Comparison of ENCODE assay signal across 8 cellular contexts in genomic region chr1:90851711-90852050, GRCh38.
DNase-seq lines count a peak whose midpoint lies in the region; ATAC-seq and TF ChIP-seq lines count a peak whose summit lies in the region.

No MANE protein-coding gene starts in this region.

- H3F3A ChIP-seq in SU-DHL-6 (ENCODE audit: insufficient read depth): no peaks in the 10 kb centered on the region
- H3F3A ChIP-seq in smooth muscle cell (ENCODE audit: low read depth): no peaks in the 10 kb centered on the region

- H3K9me2 ChIP-seq in SU-DHL-6 (replicated peaks; ENCODE audit: insufficient read depth, low read length): no peaks in the 10 kb centered on the region

- TF ChIP-seq CTCF in SU-DHL-6 (IDR thresholded peaks at IDR 0.05; ENCODE audit: insufficient read depth, low read length, poor library complexity, severe bottlenecking) (no peak), glutamatergic neuron (IDR thresholded peaks at IDR 0.05; ENCODE audit: partially characterized antibody, unreplicated experiment) (peak; percentile 39), smooth muscle cell (IDR thresholded peaks at IDR 0.05; ENCODE audit: borderline replicate concordance, insufficient read depth, poor library complexity, severe bottlenecking) (no peak)

- ATAC-seq in GM19397 (IDR thresholded peaks at IDR 0.05; ENCODE audit: unreplicated experiment) (no peak), GM19023 (IDR thresholded peaks at IDR 0.05; ENCODE audit: unreplicated experiment) (no peak)

- peak overlapping the region; percentile 49 for H3K27ac Mint-ChIP-seq in glutamatergic neuron (ENCODE audit: unreplicated experiment)

- WGBS in smooth muscle cell (ENCODE audit: low lambda C conversion rate): 4% methylated on average over 16 of the region's 21 CpGs

- peaks cover 7% of the 10 kb centered on the region for H3K27me3 Mint-ChIP-seq in glutamatergic neuron (ENCODE audit: unreplicated experiment)

- H3K36me3 ChIP-seq in SU-DHL-6 (ENCODE audit: low read length) (no peaks in the 10 kb centered on the region), smooth muscle cell (ENCODE audit: low read depth) (no peaks in the 10 kb centered on the region)

- H3K27me3 ChIP-seq in SU-DHL-6 (ENCODE audit: low read length): no peaks in the 10 kb centered on the region
- peaks cover 8% of the 10 kb centered on the region for H3K27me3 ChIP-seq in smooth muscle cell (ENCODE audit: low read depth)

- H3K9me3 ChIP-seq in SU-DHL-6 (ENCODE audit: insufficient read depth, low read length) (no peaks in the 10 kb centered on the region), smooth muscle cell (replicated peaks; ENCODE audit: low read depth) (no peaks in the 10 kb centered on the region)

- no peaks in the 10 kb centered on the region for H3K79me2 ChIP-seq in SU-DHL-6 (ENCODE audit: insufficient read depth, low read length)
- H3K79me2 ChIP-seq in smooth muscle cell (ENCODE audit: low read depth): no peaks in the 10 kb centered on the region

- peak; percentile 62 for DNase-seq in NCI-H146 treated with DMSO at 0.1 percent for 48 hours (lab: John Stamatoyannopoulos, UW; ENCODE audit: unreplicated experiment)
- no peak for DNase-seq in NCI-H146 (lab: John Stamatoyannopoulos, UW)
- DNase-seq in glutamatergic neuron: no peak
- no peak for DNase-seq in smooth muscle cell (lab: John Stamatoyannopoulos, UW; ENCODE audit: unreplicated experiment)
- no peak for DNase-seq in DMS153 (lab: John Stamatoyannopoulos, UW)

- peak overlapping the region; percentile 58 for H3K4me2 ChIP-seq in SU-DHL-6 (ENCODE audit: low read depth, low read length, poor library complexity, severe bottlenecking)
- H3K4me2 ChIP-seq in smooth muscle cell: peak overlapping the region; percentile 95

- H2AFZ ChIP-seq in SU-DHL-6 (ENCODE audit: low read depth, low read length, severe bottlenecking): peak overlapping the region; percentile 81
- H2AFZ ChIP-seq in smooth muscle cell (ENCODE audit: low read depth): peak overlapping the region; percentile 92

- H3K27ac ChIP-seq in SU-DHL-6 (ENCODE audit: low read depth, low read length) (no peak overlapping the region), smooth muscle cell (ENCODE audit: low read depth) (no peak overlapping the region)

- H3K36me3 Mint-ChIP-seq in glutamatergic neuron (ENCODE audit: unreplicated experiment): no peaks in the 10 kb centered on the region

- no peaks in the 10 kb centered on the region for H3K4me1 ChIP-seq in smooth muscle cell (ENCODE audit: low read depth)

- H3K4me3 ChIP-seq in SU-DHL-6 (ENCODE audit: insufficient read depth, low read length, poor library complexity, severe bottlenecking): peak overlapping the region; percentile 60
- H3K4me3 ChIP-seq in smooth muscle cell: peak overlapping the region; percentile 80

- H4K20me1 ChIP-seq in SU-DHL-6 (ENCODE audit: low read depth, low read length) (no peaks in the 10 kb centered on the region), smooth muscle cell (ENCODE audit: low read depth) (no peaks in the 10 kb centered on the region)

- H3K9ac ChIP-seq in SU-DHL-6 (ENCODE audit: low read length) (no peak overlapping the region), smooth muscle cell (ENCODE audit: low read depth) (no peak overlapping the region)

- H3K4me1 Mint-ChIP-seq in glutamatergic neuron (ENCODE audit: low read depth, unreplicated experiment): peaks cover 25% of the 10 kb centered on the region

- H3K9me3 Mint-ChIP-seq in glutamatergic neuron (ENCODE audit: unreplicated experiment): peaks cover 2% of the 10 kb centered on the region

- peak overlapping the region; percentile 85 for H3K4me3 Mint-ChIP-seq in glutamatergic neuron (ENCODE audit: unreplicated experiment)
